19 cellular contexts compared by ENCODE assay signal in genomic region chr1:47445823-47446567, GRCh38. TPM values are rescaled to one million over a fixed set of nuclear protein-coding genes. Genes with fewer than 3 reads are reported as not detected.
DNase-seq lines count a peak whose midpoint lies in the region; ATAC-seq and TF ChIP-seq lines count a peak whose summit lies in the region.
"Had no signal": no experiment of that assay in that cellular context is flagged by ENCODE, and none has a peak within 500 bp of the region (broad histone marks: within the 10 kb centered on the region; RNA-seq: fewer than 3 reads in every experiment).

No MANE protein-coding gene starts in this region.

- intact Hi-C loops in adrenal gland (cut with DNase I) = no loop called here

- H3K4me1 ChIP-seq in adrenal gland (replicated peaks in 1 of 2) = no peaks in the 10 kb centered on the region
- H3K4me1 ChIP-seq: HAP-1, SJCRH30 had no signal

- H3K4me3 ChIP-seq in adrenal gland = peak overlapping the region in 1 of 4 donors; percentile 44
- H3K4me3 ChIP-seq: HAP-1, SJCRH30 had no signal

- WGBS in adrenal gland, 4 donors = 35 to 45% (median 41%) methylated on average over 10 to 25 of the region's 25 CpGs

- DNase-seq in activated naive CD8-positive, alpha-beta T cell treated with anti-CD3 and anti-CD28 coated beads, Interleukin-2, amount 50 U/mL, for 24 hours = no peak
- no peak for DNase-seq in T-helper 17 cell
- DNase-seq in naive B cell = no peak
- no peak for DNase-seq in NCI-H526 treated with DMSO at 0.1 percent for 48 hours (lab: John Stamatoyannopoulos, UW)
- no peak for DNase-seq in adrenal gland
- DNase-seq in NCI-H2029 treated with DMSO at 0.1 percent for 48 hours (lab: John Stamatoyannopoulos, UW) = no peak
- no peak for DNase-seq in HCEC 1CT
- DNase-seq: DMS79 treated with DMSO at 0.1 percent for 48 hours, IMR-90, MV-4-11, NCI-H1417 treated with DMSO at 0.1 percent for 48 hours, NCI-H2081, NCI-H524 treated with DMSO at 0.1 percent for 48 hours, OCI-M1, SJCRH30 had no signal

- peaks cover 18% of the 10 kb centered on the region for H3K4me1 Mint-ChIP-seq in activated naive CD8-positive, alpha-beta T cell (ENCODE audit: low read depth)
- peaks cover 20% of the 10 kb centered on the region for H3K4me1 Mint-ChIP-seq in activated naive CD8-positive, alpha-beta T cell treated with anti-CD3 and anti-CD28 coated beads, Interleukin-2, amount 50 U/mL, for 24 hours
- H3K4me1 Mint-ChIP-seq in T-helper 17 cell = peaks cover 19% of the 10 kb centered on the region
- H3K4me1 Mint-ChIP-seq in naive B cell = peaks cover 3 to 25% (median 20%) of the 10 kb centered on the region in 3 donors

- H3K36me3 Mint-ChIP-seq in activated naive CD8-positive, alpha-beta T cell = no peaks in the 10 kb centered on the region
- H3K36me3 Mint-ChIP-seq in activated naive CD8-positive, alpha-beta T cell treated with anti-CD3 and anti-CD28 coated beads, Interleukin-2, amount 50 U/mL, for 24 hours (ENCODE audit: low read depth) = peaks cover 2% of the 10 kb centered on the region
- H3K36me3 Mint-ChIP-seq in T-helper 17 cell (ENCODE audit: low read depth) (peaks cover 9% of the 10 kb centered on the region), naive B cell (peaks cover 0 to 6% of the 10 kb centered on the region in 2 donors)

- H3K9me3 ChIP-seq in T-helper 17 cell (ENCODE audit: control insufficient read depth, low read length, poor library complexity, severe bottlenecking) (no peaks in the 10 kb centered on the region), adrenal gland (replicated peaks in 1 of 3) (no peaks in the 10 kb centered on the region)
- H3K9me3 ChIP-seq: SJCRH30 had no signal

- no peaks in the 10 kb centered on the region for H3K9me3 Mint-ChIP-seq in activated naive CD8-positive, alpha-beta T cell (ENCODE audit: low read depth)
- H3K9me3 Mint-ChIP-seq in activated naive CD8-positive, alpha-beta T cell treated with anti-CD3 and anti-CD28 coated beads, Interleukin-2, amount 50 U/mL, for 24 hours = no peaks in the 10 kb centered on the region
- H3K9me3 Mint-ChIP-seq in naive B cell = peaks cover 0 to 24% (median 10%) of the 10 kb centered on the region in 7 donors

- H3K4me3 Mint-ChIP-seq in activated naive CD8-positive, alpha-beta T cell = peak overlapping the region; percentile 51
- H3K4me3 Mint-ChIP-seq in activated naive CD8-positive, alpha-beta T cell treated with anti-CD3 and anti-CD28 coated beads, Interleukin-2, amount 50 U/mL, for 24 hours = no peak overlapping the region
- H3K4me3 Mint-ChIP-seq in T-helper 17 cell (peak overlapping the region; percentile 33), naive B cell (peak overlapping the region in 5 of 8 donors; percentile 41 to 82 (median 62))

- H3K36me3 ChIP-seq in adrenal gland (replicated peaks in 1 of 2) = no peaks in the 10 kb centered on the region
- H3K36me3 ChIP-seq: HAP-1, SJCRH30 had no signal

- H3K27me3 ChIP-seq in adrenal gland = peaks cover 79% of the 10 kb centered on the region

- no peak for TF ChIP-seq POLR2A in adrenal gland (IDR thresholded peaks at IDR 0.05)

- no peak for ATAC-seq in activated naive CD8-positive, alpha-beta T cell treated with anti-CD3 and anti-CD28 coated beads, Interleukin-2, amount 50 U/mL, for 24 hours
- ATAC-seq in T-helper 17 cell = no peak
- no peak for ATAC-seq in naive B cell (ENCODE audit: low read depth in 2 of 2)

- H3K27ac ChIP-seq in adrenal gland = no peak overlapping the region
- H3K27ac ChIP-seq: RWPE1, SJCRH30 had no signal

- TF ChIP-seq CTCF in adrenal gland (IDR thresholded peaks at IDR 0.05) = no peak

- H3K27me3 Mint-ChIP-seq in activated naive CD8-positive, alpha-beta T cell = peaks cover 36% of the 10 kb centered on the region
- H3K27me3 Mint-ChIP-seq in activated naive CD8-positive, alpha-beta T cell treated with anti-CD3 and anti-CD28 coated beads, Interleukin-2, amount 50 U/mL, for 24 hours = peaks cover 33% of the 10 kb centered on the region
- no peaks in the 10 kb centered on the region for H3K27me3 Mint-ChIP-seq in T-helper 17 cell
- peaks cover 0 to 43% (median 33%) of the 10 kb centered on the region in 3 donors for H3K27me3 Mint-ChIP-seq in naive B cell

- H3K27ac Mint-ChIP-seq in activated naive CD8-positive, alpha-beta T cell = no peak overlapping the region
- no peak overlapping the region for H3K27ac Mint-ChIP-seq in activated naive CD8-positive, alpha-beta T cell treated with anti-CD3 and anti-CD28 coated beads, Interleukin-2, amount 50 U/mL, for 24 hours
- no peak overlapping the region for H3K27ac Mint-ChIP-seq in T-helper 17 cell
- peak overlapping the region in 3 of 6 donors; percentile 22 to 81 (median 74) for H3K27ac Mint-ChIP-seq in naive B cell

RNA-seq across cellular contexts. Expression of gene FOXD2, which starts 8.2 kb away (rescaled TPM):
- under 1 TPM; 0.37 to 0.44 TPM for total RNA-seq in T-helper 17 cell
- polyA plus RNA-seq in naive B cell (ENCODE audit: low read depth in 6 of 6) = under 1 TPM in 5 of 6 donors, not detected in 1; 0.05 to 0.37 (median 0.07) TPM
- 1 to 10 TPM in 5 of 8 donors, under 1 TPM in 3; 0.53 to 3.3 (median 1.3) TPM for total RNA-seq in adrenal gland
- under 1 TPM; 0.31 to 0.40 (median 0.32) TPM for polyA plus RNA-seq in adrenal gland

RNA-seq across cellular contexts. Expression of gene FOXE3, which starts 29.9 kb away (rescaled TPM):
- total RNA-seq in T-helper 17 cell (not detected), adrenal gland (not detected)
- polyA plus RNA-seq in naive B cell (ENCODE audit: low read depth in 6 of 6) (not detected), adrenal gland (under 1 TPM in 1 of 3 donors, not detected in 2; 0.07 TPM)
- total RNA-seq: A673, IMR-90, SJCRH30 had no signal
